ENCODE assay signal across 8 cellular contexts in genomic region chr10:102450374-102451104, GRCh38. TPM values are rescaled to one million over a fixed set of nuclear protein-coding genes. Genes with fewer than 3 reads are reported as not detected.
A peak's percentile ranks its signal among the peaks of the same experiment; 100 is the strongest.
DNase-seq lines count a peak whose midpoint lies in the region; ATAC-seq and TF ChIP-seq lines count a peak whose summit lies in the region.

No MANE protein-coding gene starts in this region.

- ATAC-seq in DND-41 (ENCODE audit: insufficient read depth, low read depth) (peak; percentile 81), GM21723 (IDR thresholded peaks at IDR 0.05; ENCODE audit: unreplicated experiment) (peak; percentile 68)

- H3K4me3 ChIP-seq in DND-41 (ENCODE audit: low read depth in 1 of 2, low read length in 2 of 2), result peak overlapping the region; percentile 72 to 94
- peak overlapping the region; percentile 75 for H3K4me3 ChIP-seq in fibroblast of the aortic adventitia (ENCODE audit: low read depth, low read length)

- DNase-seq in DND-41 (peak; percentile 87), KG1 (lab: John Stamatoyannopoulos, UW) (peak; percentile 59), RPMI8226 (peak; percentile 87), fibroblast of the aortic adventitia (ENCODE audit: low read depth) (peak; percentile 61), nephron progenitor cell (peak; percentile 77)
- peak; percentile 88 for DNase-seq in activated T-helper 2 cell treated with anti-CD3 and anti-CD28 coated beads, Interferon-gamma antibody, Interleukin-2, Interleukin-4, amounts not matched to agents 10 μg/mL and 5 μg/mL and 100 μg/mL, durations not matched to agents 14 hours and 24 hours and 36 hours (ENCODE audit: low spot score)

- 0 out of 2 replicates have a peak, but pooled peaks cover 4% of the 10 kb centered on the region for H4K20me1 ChIP-seq in DND-41 (ENCODE audit: insufficient read depth, low read length)

- peaks cover 19% of the 10 kb centered on the region for H3K79me2 ChIP-seq in DND-41 (ENCODE audit: insufficient read depth, low read length)

- no peaks in the 10 kb centered on the region for H3K9me3 Mint-ChIP-seq in activated T-helper 2 cell treated with anti-CD3 and anti-CD28 coated beads, Interferon-gamma antibody, Interleukin-2, Interleukin-4, amounts not matched to agents 10 μg/mL and 5 μg/mL and 100 μg/mL, durations not matched to agents 14 hours and 24 hours and 36 hours
- H3K9me3 Mint-ChIP-seq in nephron progenitor cell, result no peaks in the 10 kb centered on the region
- no peaks in the 10 kb centered on the region for H3K9me3 Mint-ChIP-seq in stimulated activated naive CD8-positive, alpha-beta T cell treated with anti-CD3 and anti-CD28 coated beads, Interleukin-15, Interleukin-2, amounts not matched to agents 100 ng/mL and 50 ng/mL, for 24 hours

- H3K4me3 Mint-ChIP-seq in activated T-helper 2 cell treated with anti-CD3 and anti-CD28 coated beads, Interferon-gamma antibody, Interleukin-2, Interleukin-4, amounts not matched to agents 10 μg/mL and 5 μg/mL and 100 μg/mL, durations not matched to agents 14 hours and 24 hours and 36 hours (ENCODE audit: low read depth), result peak overlapping the region; percentile 94
- H3K4me3 Mint-ChIP-seq in nephron progenitor cell, result peak overlapping the region; percentile 92
- H3K4me3 Mint-ChIP-seq in stimulated activated naive CD8-positive, alpha-beta T cell treated with anti-CD3 and anti-CD28 coated beads, Interleukin-15, Interleukin-2, amounts not matched to agents 100 ng/mL and 50 ng/mL, for 24 hours, result peak overlapping the region; percentile 92

- peak overlapping the region; percentile 85 for H2AFZ ChIP-seq in DND-41 (ENCODE audit: low read depth, low read length)

- intact Hi-C loops in activated T-helper 2 cell treated with anti-CD3 and anti-CD28 coated beads, Interferon-gamma antibody, Interleukin-2, Interleukin-4, amounts not matched to agents 10 μg/mL and 5 μg/mL and 100 μg/mL, durations not matched to agents 14 hours and 24 hours and 36 hours (cut with micrococcal nuclease), result loop anchor here (1.0 kb wide), 3 partner anchors 18 to 51 kb away; partner anchors contain the start of gene CUEDC2

- peaks cover 24% of the 10 kb centered on the region for H3K36me3 Mint-ChIP-seq in activated T-helper 2 cell treated with anti-CD3 and anti-CD28 coated beads, Interferon-gamma antibody, Interleukin-2, Interleukin-4, amounts not matched to agents 10 μg/mL and 5 μg/mL and 100 μg/mL, durations not matched to agents 14 hours and 24 hours and 36 hours (ENCODE audit: low read depth)
- peaks cover 11% of the 10 kb centered on the region for H3K36me3 Mint-ChIP-seq in nephron progenitor cell (ENCODE audit: low read depth)
- peaks cover 23% of the 10 kb centered on the region for H3K36me3 Mint-ChIP-seq in stimulated activated naive CD8-positive, alpha-beta T cell treated with anti-CD3 and anti-CD28 coated beads, Interleukin-15, Interleukin-2, amounts not matched to agents 100 ng/mL and 50 ng/mL, for 24 hours (ENCODE audit: low read depth)

- peaks cover 28% of the 10 kb centered on the region for H3K4me1 ChIP-seq in DND-41 (ENCODE audit: insufficient read depth, low read length)

- peak overlapping the region; percentile 87 for H3K4me2 ChIP-seq in DND-41 (ENCODE audit: insufficient read depth, low read length)

- H3K27me3 Mint-ChIP-seq in activated T-helper 2 cell treated with anti-CD3 and anti-CD28 coated beads, Interferon-gamma antibody, Interleukin-2, Interleukin-4, amounts not matched to agents 10 μg/mL and 5 μg/mL and 100 μg/mL, durations not matched to agents 14 hours and 24 hours and 36 hours (ENCODE audit: low read depth), result no peaks in the 10 kb centered on the region
- H3K27me3 Mint-ChIP-seq in nephron progenitor cell (ENCODE audit: low read depth, poor library complexity), result peaks cover 24% of the 10 kb centered on the region
- no peaks in the 10 kb centered on the region for H3K27me3 Mint-ChIP-seq in stimulated activated naive CD8-positive, alpha-beta T cell treated with anti-CD3 and anti-CD28 coated beads, Interleukin-15, Interleukin-2, amounts not matched to agents 100 ng/mL and 50 ng/mL, for 24 hours

- no peaks in the 10 kb centered on the region for H3K27me3 ChIP-seq in DND-41 (ENCODE audit: insufficient read depth, low read length, poor library complexity)

- H3K9ac ChIP-seq in DND-41 (ENCODE audit: low read depth, low read length), result peak overlapping the region; percentile 97

- TF ChIP-seq CTCF in DND-41 (IDR thresholded peaks at IDR 0.05; ENCODE audit: borderline replicate concordance, extremely low read depth, low read length, poor library complexity, severe bottlenecking), result no peak
- TF ChIP-seq CTCF in fibroblast of the aortic adventitia (IDR thresholded peaks at IDR 0.05; ENCODE audit: insufficient read depth, low read length), result no peak
- TF ChIP-seq CTCF in nephron progenitor cell (IDR thresholded peaks at IDR 0.05), result no peak

- peaks cover 23% of the 10 kb centered on the region for H3K4me1 Mint-ChIP-seq in activated T-helper 2 cell treated with anti-CD3 and anti-CD28 coated beads, Interferon-gamma antibody, Interleukin-2, Interleukin-4, amounts not matched to agents 10 μg/mL and 5 μg/mL and 100 μg/mL, durations not matched to agents 14 hours and 24 hours and 36 hours (ENCODE audit: low read depth)
- H3K4me1 Mint-ChIP-seq in nephron progenitor cell, result peaks cover 43% of the 10 kb centered on the region
- peaks cover 46% of the 10 kb centered on the region for H3K4me1 Mint-ChIP-seq in stimulated activated naive CD8-positive, alpha-beta T cell treated with anti-CD3 and anti-CD28 coated beads, Interleukin-15, Interleukin-2, amounts not matched to agents 100 ng/mL and 50 ng/mL, for 24 hours (ENCODE audit: low read depth)

- peaks cover 12% of the 10 kb centered on the region for H3K36me3 ChIP-seq in DND-41 (ENCODE audit: insufficient read depth, low read length)

- H3K27ac ChIP-seq in DND-41 (ENCODE audit: low read length), result peak overlapping the region; percentile 75

- H3K9me3 ChIP-seq in DND-41 (ENCODE audit: insufficient read depth, low read length, severe bottlenecking), result no peaks in the 10 kb centered on the region

- H3K27ac Mint-ChIP-seq in activated T-helper 2 cell treated with anti-CD3 and anti-CD28 coated beads, Interferon-gamma antibody, Interleukin-2, Interleukin-4, amounts not matched to agents 10 μg/mL and 5 μg/mL and 100 μg/mL, durations not matched to agents 14 hours and 24 hours and 36 hours, result peak overlapping the region; percentile 87
- peak overlapping the region; percentile 68 for H3K27ac Mint-ChIP-seq in nephron progenitor cell
- peak overlapping the region; percentile 96 for H3K27ac Mint-ChIP-seq in stimulated activated naive CD8-positive, alpha-beta T cell treated with anti-CD3 and anti-CD28 coated beads, Interleukin-15, Interleukin-2, amounts not matched to agents 100 ng/mL and 50 ng/mL, for 24 hours

RNA-seq across cellular contexts. Expression of gene C10orf95, which starts 0.8 kb away (rescaled TPM):
- total RNA-seq in activated T-helper 2 cell treated with anti-CD3 and anti-CD28 coated beads, Interferon-gamma antibody, Interleukin-2, Interleukin-4, amounts not matched to agents 10 μg/mL and 5 μg/mL and 100 μg/mL, durations not matched to agents 14 hours and 24 hours and 36 hours, result 0.32 TPM in 1 of 2 replicates, not detected in the other
- total RNA-seq in fibroblast of the aortic adventitia (ENCODE audit: low replicate concordance), result not detected in 2 replicates

RNA-seq across cellular contexts. Expression of gene CUEDC2, which starts 18.2 kb away (rescaled TPM):
- 60.7 and 67.5 TPM in 2 replicates for total RNA-seq in activated T-helper 2 cell treated with anti-CD3 and anti-CD28 coated beads, Interferon-gamma antibody, Interleukin-2, Interleukin-4, amounts not matched to agents 10 μg/mL and 5 μg/mL and 100 μg/mL, durations not matched to agents 14 hours and 24 hours and 36 hours
- 40.9 and 61.4 TPM in 2 replicates for total RNA-seq in fibroblast of the aortic adventitia (ENCODE audit: low replicate concordance)

RNA-seq across cellular contexts. Expression of gene FBXL15, which starts 29.9 kb away (rescaled TPM):
- total RNA-seq in activated T-helper 2 cell treated with anti-CD3 and anti-CD28 coated beads, Interferon-gamma antibody, Interleukin-2, Interleukin-4, amounts not matched to agents 10 μg/mL and 5 μg/mL and 100 μg/mL, durations not matched to agents 14 hours and 24 hours and 36 hours, result 14.8 and 15.1 TPM in 2 replicates
- 5.2 and 39.6 TPM in 2 replicates for total RNA-seq in fibroblast of the aortic adventitia (ENCODE audit: low replicate concordance)

RNA-seq across cellular contexts. Expression of gene PSD, which starts 32.0 kb away (rescaled TPM):
- 10.6 and 13.4 TPM in 2 replicates for total RNA-seq in activated T-helper 2 cell treated with anti-CD3 and anti-CD28 coated beads, Interferon-gamma antibody, Interleukin-2, Interleukin-4, amounts not matched to agents 10 μg/mL and 5 μg/mL and 100 μg/mL, durations not matched to agents 14 hours and 24 hours and 36 hours
- 0.18 and 1.3 TPM in 2 replicates for total RNA-seq in fibroblast of the aortic adventitia (ENCODE audit: low replicate concordance)

RNA-seq across cellular contexts. Expression of gene ACTR1A, which starts 52.0 kb away (rescaled TPM):
- 66.9 and 69.7 TPM in 2 replicates for total RNA-seq in activated T-helper 2 cell treated with anti-CD3 and anti-CD28 coated beads, Interferon-gamma antibody, Interleukin-2, Interleukin-4, amounts not matched to agents 10 μg/mL and 5 μg/mL and 100 μg/mL, durations not matched to agents 14 hours and 24 hours and 36 hours
- 103 and 105 TPM in 2 replicates for total RNA-seq in fibroblast of the aortic adventitia (ENCODE audit: low replicate concordance)

Comparison
In these comparisons a context has a peak if more than half of its experiments do, and no peak if none do; other contexts are left out.
1. Peak in every context shown above with its lines: DNase-seq, ATAC-seq, H3K4me3 ChIP-seq and H3K27ac ChIP-seq.